Comparison of ENCODE assay signal across 6 cellular contexts in the genomic region with DNA sequence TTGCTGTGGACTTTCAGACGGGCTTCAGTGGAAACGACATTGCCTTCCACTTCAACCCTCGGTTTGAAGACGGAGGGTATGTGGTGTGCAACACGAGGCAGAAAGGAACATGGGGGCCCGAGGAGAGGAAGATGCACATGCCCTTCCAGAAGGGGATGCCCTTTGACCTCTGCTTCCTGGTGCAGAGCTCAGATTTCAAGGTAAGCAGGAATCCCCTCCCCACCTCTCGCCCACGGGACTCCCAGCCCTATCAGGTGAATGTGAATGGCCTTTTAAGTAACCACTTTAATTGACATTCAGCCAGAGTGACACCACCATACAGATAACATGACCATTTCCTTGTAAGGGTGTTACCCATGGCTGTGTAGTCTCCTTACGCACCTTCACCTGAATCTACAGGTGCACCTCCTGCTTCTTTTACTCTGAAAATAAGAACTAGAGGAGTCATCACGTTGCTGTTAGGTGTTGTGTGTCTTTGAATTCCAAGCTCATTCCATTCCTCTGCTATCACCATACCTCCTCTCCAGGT. TPM values are rescaled to one million over a fixed set of nuclear protein-coding genes. Genes with fewer than 3 reads are reported as not detected.
"Had no signal": no experiment of that assay in that cellular context is flagged by ENCODE, and none has a peak within 500 bp of the region (broad histone marks: within the 10 kb centered on the region; RNA-seq: fewer than 3 reads in every experiment).

No MANE protein-coding gene starts in this region.

RNA-seq across cellular contexts. Expression of a gene that starts 9.4 kb away (rescaled TPM):
- total RNA-seq: HepG2, HT-29, HT1080, IMR-90, K562 had no signal
- polyA plus RNA-seq: HepG2, IgD-negative memory B cell, IMR-90, K562 had no signal
